10 cellular contexts compared by ENCODE assay signal in the genomic region with DNA sequence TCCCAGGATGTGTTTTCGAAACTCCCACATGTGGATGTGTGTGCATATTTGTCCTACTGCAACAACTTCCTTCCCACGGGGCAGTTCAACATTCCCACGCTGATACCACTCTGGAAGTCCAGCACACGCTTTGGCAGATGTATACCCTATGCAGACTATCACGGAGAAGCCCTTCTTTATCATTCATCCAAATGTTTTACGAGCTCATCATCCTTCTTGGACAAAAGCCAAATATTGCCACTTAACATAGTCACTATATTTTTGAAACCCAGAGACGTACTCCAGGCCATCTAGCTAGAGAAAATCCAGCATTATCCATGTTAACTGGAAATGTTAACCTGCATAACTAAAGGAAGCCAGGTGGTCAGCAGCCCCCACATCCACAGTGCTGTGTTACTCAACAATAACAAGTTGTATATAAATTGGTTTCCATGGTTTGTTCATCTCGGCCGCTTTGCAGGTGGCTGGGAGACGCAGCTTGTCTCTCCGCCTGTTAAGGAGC.
DNase-seq lines count a peak whose midpoint lies in the region; ATAC-seq and TF ChIP-seq lines count a peak whose summit lies in the region.
"Had no signal": no experiment of that assay in that cellular context is flagged by ENCODE, and none has a peak within 500 bp of the region (broad histone marks: within the 10 kb centered on the region; RNA-seq: fewer than 3 reads in every experiment).

No MANE protein-coding gene starts in this region.

- DNase-seq in GM03348 (ENCODE audit: low spot score) (peak; percentile 45), NCI-H748 (lab: John Stamatoyannopoulos, UW; ENCODE audit: unreplicated experiment) (peak; percentile 92), fibroblast of gingiva (ENCODE audit: low read depth) (peak; percentile 45), osteocyte (ENCODE audit: extremely low spot score, unreplicated experiment) (no peak), HT-29 (ENCODE audit: low spot score) (no peak), NCI-H2081 (lab: John Stamatoyannopoulos, UW) (no peak), GF-D8 (lab: John Stamatoyannopoulos, UW) (no peak)
- DNase-seq: activated naive CD4-positive, alpha-beta T cell treated with Interleukin-2 at 50 U/mL for 16 hours; stimulated activated CD4-positive, alpha-beta T cell treated with anti-CD3 and anti-CD28 coated beads, Interleukin-15, amount 100 ng/mL, for 24 hours had no signal

- no peak for ATAC-seq in GM18867 (IDR thresholded peaks at IDR 0.05; ENCODE audit: unreplicated experiment)

- peaks cover 77% of the 10 kb centered on the region for H3K4me1 Mint-ChIP-seq in osteocyte (ENCODE audit: unreplicated experiment)

- no peaks in the 10 kb centered on the region for H3K9me3 Mint-ChIP-seq in osteocyte (ENCODE audit: unreplicated experiment)

- no peak for TF ChIP-seq CTCF in osteocyte (IDR thresholded peaks at IDR 0.05)

- no peaks in the 10 kb centered on the region for H3K36me3 Mint-ChIP-seq in osteocyte (ENCODE audit: unreplicated experiment)

- H3K27me3 Mint-ChIP-seq in osteocyte (ENCODE audit: unreplicated experiment) = no peaks in the 10 kb centered on the region

- peak overlapping the region; percentile 88 for H3K27ac Mint-ChIP-seq in osteocyte (ENCODE audit: unreplicated experiment)

- H3K4me3 Mint-ChIP-seq in osteocyte (ENCODE audit: unreplicated experiment) = no peak overlapping the region

Comparison
In these comparisons a context has a peak if more than half of its experiments do, and no peak if none do; other contexts are left out.
1. DNase-seq: peak in GM03348 (single experiment), NCI-H748 (single experiment) and fibroblast of gingiva (single experiment); none in osteocyte (single experiment), HT-29 (single experiment), NCI-H2081 (0 of 2) and GF-D8 (single experiment).